In the genomic region with DNA sequence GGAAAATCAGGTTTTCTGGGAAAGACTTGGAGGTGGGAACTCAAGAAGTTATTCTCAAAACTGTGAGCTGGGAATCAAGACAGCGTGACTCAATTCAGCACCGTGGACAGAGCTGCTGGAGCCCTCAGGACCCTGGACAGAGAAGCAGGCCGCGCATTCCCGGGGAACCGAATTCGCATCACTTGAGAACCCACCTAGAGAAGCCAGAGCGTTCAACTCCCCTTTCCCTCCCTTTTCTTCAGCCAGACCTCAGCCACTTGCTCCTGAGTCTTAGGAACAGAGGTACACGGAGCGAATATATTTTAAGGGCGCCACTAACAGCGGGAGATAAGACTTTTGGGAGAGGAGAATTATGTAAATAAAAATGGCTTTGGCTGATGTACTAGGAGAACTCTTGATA, we compare ENCODE assay signal across 2 cellular contexts.
TF ChIP-seq lines count a peak whose summit lies in the region.

No MANE protein-coding gene starts in this region.

TF ChIP-seq in IMR-90, 13 proteins besides CTCF, POLR2A, EP300 and RAD21:
- TF ChIP-seq MAFK (IDR thresholded peaks at IDR 0.05; ENCODE audit: low read depth, low read length) (no peak), CEBPB (IDR thresholded peaks at IDR 0.05; ENCODE audit: low read depth, low read length) (no peak), NFE2L2 (IDR thresholded peaks at IDR 0.05; ENCODE audit: low read depth, low read length) (no peak), CHD1 (IDR thresholded peaks at IDR 0.05; ENCODE audit: low read depth, low read length) (no peak), RFX5 (IDR thresholded peaks at IDR 0.05; ENCODE audit: low read depth, low read length) (no peak), USF2 (IDR thresholded peaks at IDR 0.05; ENCODE audit: low read depth, low read length) (no peak), BHLHE40 (IDR thresholded peaks at IDR 0.05; ENCODE audit: low read depth, low read length) (0 out of 2 replicates have a peak, but pooled peaks have one; percentile 10), ELK1 (IDR thresholded peaks at IDR 0.05; ENCODE audit: borderline replicate concordance, low read depth, low read length) (no peak), SMC3 (IDR thresholded peaks at IDR 0.05; ENCODE audit: low read depth, low read length) (no peak; the same call in 1 of the 2 replicates), FOS (IDR thresholded peaks at IDR 0.05; ENCODE audit: low read depth, low read length) (no peak), MXI1 (IDR thresholded peaks at IDR 0.05; ENCODE audit: borderline replicate concordance, low read depth, low read length) (peak; percentile 100), RCOR1 (IDR thresholded peaks at IDR 0.05; ENCODE audit: insufficient replicate concordance, low read length) (peak; percentile 100), MAZ (IDR thresholded peaks at IDR 0.05; ENCODE audit: borderline replicate concordance, low read depth, low read length) (no peak)

TF ChIP-seq in HepG2, 621 proteins besides CTCF, POLR2A, EP300 and RAD21 (continues in another document):
- TF ChIP-seq ZNF782 (CRISPR knock-in tag; IDR thresholded peaks at IDR 0.05; ENCODE audit: borderline replicate concordance) (peak; percentile 100), ZNF101 (CRISPR knock-in tag; IDR thresholded peaks at IDR 0.05; ENCODE audit: borderline replicate concordance, low read depth) (peak; percentile 100), AHR (CRISPR knock-in tag; IDR thresholded peaks at IDR 0.05) (peak; percentile 100), PHF8 (CRISPR knock-in tag; IDR thresholded peaks at IDR 0.05) (peak; percentile 79), ZNF20 (CRISPR knock-in tag; IDR thresholded peaks at IDR 0.05) (peak; percentile 99), PAXIP1 (CRISPR knock-in tag; conservative IDR thresholded peaks at IDR 0.05) (peak; percentile 76), UBTF (CRISPR knock-in tag; IDR thresholded peaks at IDR 0.05) (peak; percentile 65), ZSCAN21 (CRISPR knock-in tag; IDR thresholded peaks at IDR 0.05; ENCODE audit: borderline replicate concordance) (peak; percentile 100), MXD4 (CRISPR knock-in tag; IDR thresholded peaks at IDR 0.05) (peak; percentile 100), JUN (CRISPR knock-in tag; IDR thresholded peaks at IDR 0.05) (peak; percentile 95), BHLHE40 (IDR thresholded peaks at IDR 0.05; ENCODE audit: low read length) (no peak), ZNF550 (CRISPR knock-in tag; IDR thresholded peaks at IDR 0.05; ENCODE audit: borderline replicate concordance) (peak; percentile 94; the same call in 1 of the 2 replicates), ZNF580 (CRISPR knock-in tag; IDR thresholded peaks at IDR 0.05; ENCODE audit: borderline replicate concordance, low read depth) (peak; percentile 100), ZNF160 (CRISPR knock-in tag; IDR thresholded peaks at IDR 0.05) (peak; percentile 100), ZMYM2 (CRISPR knock-in tag; IDR thresholded peaks at IDR 0.05) (peak; percentile 87), DPF2 (CRISPR knock-in tag; IDR thresholded peaks at IDR 0.05; ENCODE audit: borderline replicate concordance, low read depth) (no peak), ZNF776 (CRISPR knock-in tag; IDR thresholded peaks at IDR 0.05) (peak; percentile 100), TBX2 (CRISPR knock-in tag; IDR thresholded peaks at IDR 0.05; ENCODE audit: borderline replicate concordance) (peak; percentile 99), RBM22 (optimal IDR thresholded peaks at IDR 0.05; ENCODE audit: low read length) (no peak), NR2F2 (IDR thresholded peaks at IDR 0.05; ENCODE audit: borderline replicate concordance, low read depth) (no peak), ATAD3A (CRISPR knock-in tag; IDR thresholded peaks at IDR 0.05) (peak; percentile 99), GABPB1 (CRISPR knock-in tag; IDR thresholded peaks at IDR 0.05) (peak; percentile 80), TBX3 (IDR thresholded peaks at IDR 0.05; ENCODE audit: borderline replicate concordance) (no peak), HNRNPK (IDR thresholded peaks at IDR 0.05; ENCODE audit: low read depth, low read length, poor library complexity, severe bottlenecking) (no peak), KAT7 (CRISPR knock-in tag; IDR thresholded peaks at IDR 0.05; ENCODE audit: borderline replicate concordance) (peak; percentile 99), REPIN1 (CRISPR knock-in tag; IDR thresholded peaks at IDR 0.05; ENCODE audit: borderline replicate concordance, low read depth) (peak; percentile 99), PHB2 (IDR thresholded peaks at IDR 0.05; ENCODE audit: partially characterized antibody) (no peak), ERF (CRISPR knock-in tag; IDR thresholded peaks at IDR 0.05) (peak; percentile 100), ZNF616 (CRISPR knock-in tag; IDR thresholded peaks at IDR 0.05; ENCODE audit: low read depth) (peak; percentile 99)
- TF ChIP-seq, protein P1, sequence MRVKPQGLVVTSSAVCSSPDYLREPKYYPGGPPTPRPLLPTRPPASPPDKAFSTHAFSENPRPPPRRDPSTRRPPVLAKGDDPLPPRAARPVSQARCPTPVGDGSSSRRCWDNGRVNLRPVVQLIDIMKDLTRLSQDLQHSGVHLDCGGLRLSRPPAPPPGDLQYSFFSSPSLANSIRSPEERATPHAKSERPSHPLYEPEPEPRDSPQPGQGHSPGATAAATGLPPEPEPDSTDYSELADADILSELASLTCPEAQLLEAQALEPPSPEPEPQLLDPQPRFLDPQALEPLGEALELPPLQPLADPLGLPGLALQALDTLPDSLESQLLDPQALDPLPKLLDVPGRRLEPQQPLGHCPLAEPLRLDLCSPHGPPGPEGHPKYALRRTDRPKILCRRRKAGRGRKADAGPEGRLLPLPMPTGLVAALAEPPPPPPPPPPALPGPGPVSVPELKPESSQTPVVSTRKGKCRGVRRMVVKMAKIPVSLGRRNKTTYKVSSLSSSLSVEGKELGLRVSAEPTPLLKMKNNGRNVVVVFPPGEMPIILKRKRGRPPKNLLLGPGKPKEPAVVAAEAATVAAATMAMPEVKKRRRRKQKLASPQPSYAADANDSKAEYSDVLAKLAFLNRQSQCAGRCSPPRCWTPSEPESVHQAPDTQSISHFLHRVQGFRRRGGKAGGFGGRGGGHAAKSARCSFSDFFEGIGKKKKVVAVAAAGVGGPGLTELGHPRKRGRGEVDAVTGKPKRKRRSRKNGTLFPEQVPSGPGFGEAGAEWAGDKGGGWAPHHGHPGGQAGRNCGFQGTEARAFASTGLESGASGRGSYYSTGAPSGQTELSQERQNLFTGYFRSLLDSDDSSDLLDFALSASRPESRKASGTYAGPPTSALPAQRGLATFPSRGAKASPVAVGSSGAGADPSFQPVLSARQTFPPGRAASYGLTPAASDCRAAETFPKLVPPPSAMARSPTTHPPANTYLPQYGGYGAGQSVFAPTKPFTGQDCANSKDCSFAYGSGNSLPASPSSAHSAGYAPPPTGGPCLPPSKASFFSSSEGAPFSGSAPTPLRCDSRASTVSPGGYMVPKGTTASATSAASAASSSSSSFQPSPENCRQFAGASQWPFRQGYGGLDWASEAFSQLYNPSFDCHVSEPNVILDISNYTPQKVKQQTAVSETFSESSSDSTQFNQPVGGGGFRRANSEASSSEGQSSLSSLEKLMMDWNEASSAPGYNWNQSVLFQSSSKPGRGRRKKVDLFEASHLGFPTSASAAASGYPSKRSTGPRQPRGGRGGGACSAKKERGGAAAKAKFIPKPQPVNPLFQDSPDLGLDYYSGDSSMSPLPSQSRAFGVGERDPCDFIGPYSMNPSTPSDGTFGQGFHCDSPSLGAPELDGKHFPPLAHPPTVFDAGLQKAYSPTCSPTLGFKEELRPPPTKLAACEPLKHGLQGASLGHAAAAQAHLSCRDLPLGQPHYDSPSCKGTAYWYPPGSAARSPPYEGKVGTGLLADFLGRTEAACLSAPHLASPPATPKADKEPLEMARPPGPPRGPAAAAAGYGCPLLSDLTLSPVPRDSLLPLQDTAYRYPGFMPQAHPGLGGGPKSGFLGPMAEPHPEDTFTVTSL (CRISPR knock-in tag; IDR thresholded peaks at IDR 0.05; ENCODE audit: borderline replicate concordance), result peak; percentile 95
- TF ChIP-seq, protein P2, sequence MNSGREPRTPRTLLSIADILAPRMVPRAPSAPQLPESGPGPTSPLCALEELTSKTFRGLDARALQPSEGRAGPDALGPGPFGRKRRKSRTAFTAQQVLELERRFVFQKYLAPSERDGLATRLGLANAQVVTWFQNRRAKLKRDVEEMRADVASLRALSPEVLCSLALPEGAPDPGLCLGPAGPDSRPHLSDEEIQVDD (CRISPR knock-in tag; IDR thresholded peaks at IDR 0.05; ENCODE audit: borderline replicate concordance), result peak; percentile 100
- TF ChIP-seq, protein P3, sequence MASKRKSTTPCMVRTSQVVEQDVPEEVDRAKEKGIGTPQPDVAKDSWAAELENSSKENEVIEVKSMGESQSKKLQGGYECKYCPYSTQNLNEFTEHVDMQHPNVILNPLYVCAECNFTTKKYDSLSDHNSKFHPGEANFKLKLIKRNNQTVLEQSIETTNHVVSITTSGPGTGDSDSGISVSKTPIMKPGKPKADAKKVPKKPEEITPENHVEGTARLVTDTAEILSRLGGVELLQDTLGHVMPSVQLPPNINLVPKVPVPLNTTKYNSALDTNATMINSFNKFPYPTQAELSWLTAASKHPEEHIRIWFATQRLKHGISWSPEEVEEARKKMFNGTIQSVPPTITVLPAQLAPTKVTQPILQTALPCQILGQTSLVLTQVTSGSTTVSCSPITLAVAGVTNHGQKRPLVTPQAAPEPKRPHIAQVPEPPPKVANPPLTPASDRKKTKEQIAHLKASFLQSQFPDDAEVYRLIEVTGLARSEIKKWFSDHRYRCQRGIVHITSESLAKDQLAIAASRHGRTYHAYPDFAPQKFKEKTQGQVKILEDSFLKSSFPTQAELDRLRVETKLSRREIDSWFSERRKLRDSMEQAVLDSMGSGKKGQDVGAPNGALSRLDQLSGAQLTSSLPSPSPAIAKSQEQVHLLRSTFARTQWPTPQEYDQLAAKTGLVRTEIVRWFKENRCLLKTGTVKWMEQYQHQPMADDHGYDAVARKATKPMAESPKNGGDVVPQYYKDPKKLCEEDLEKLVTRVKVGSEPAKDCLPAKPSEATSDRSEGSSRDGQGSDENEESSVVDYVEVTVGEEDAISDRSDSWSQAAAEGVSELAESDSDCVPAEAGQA (IDR thresholded peaks at IDR 0.05; ENCODE audit: low read depth), result no peak
- TF ChIP-seq, protein P3 (CRISPR knock-in tag; IDR thresholded peaks at IDR 0.05; ENCODE audit: borderline replicate concordance), result peak; percentile 100
